ENCODE assay signal across 24 cellular contexts in the genomic region with DNA sequence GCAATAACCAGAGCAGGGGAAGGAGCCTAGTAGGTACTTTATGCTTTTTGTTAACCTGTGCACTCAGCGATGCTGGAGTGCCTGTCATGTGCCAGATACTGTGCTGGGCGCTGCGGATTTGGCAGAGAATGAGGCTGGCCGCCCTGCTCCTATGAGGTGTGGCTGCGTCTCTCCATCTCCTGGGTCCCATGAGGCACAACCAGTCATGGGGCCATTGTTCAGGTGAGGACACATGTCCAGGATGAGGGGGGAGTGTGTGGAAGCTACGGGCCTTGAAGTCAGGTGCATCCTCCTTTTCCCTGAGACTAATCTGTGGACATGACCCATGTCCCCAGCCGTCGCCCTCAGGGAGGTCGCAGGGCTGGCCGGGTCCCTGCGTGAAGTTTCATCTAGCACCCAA. TPM values are rescaled to one million over a fixed set of nuclear protein-coding genes. Genes with fewer than 3 reads are reported as not detected.
DNase-seq lines count a peak whose midpoint lies in the region; ATAC-seq and TF ChIP-seq lines count a peak whose summit lies in the region.
"Had no signal": no experiment of that assay in that cellular context is flagged by ENCODE, and none has a peak within 500 bp of the region (broad histone marks: within the 10 kb centered on the region; RNA-seq: fewer than 3 reads in every experiment).

No MANE protein-coding gene starts in this region.

- no peak for TF ChIP-seq CTCF in endodermal cell (conservative IDR thresholded peaks at IDR 0.05)
- TF ChIP-seq CTCF in tibial artery (IDR thresholded peaks at IDR 0.05), result no peak

- H3K9me3 Mint-ChIP-seq in stimulated activated naive CD8-positive, alpha-beta T cell treated with anti-CD3 and anti-CD28 coated beads, Interleukin-15, Interleukin-2, amounts not matched to agents 100 ng/mL and 50 ng/mL, for 24 hours, result no peaks in the 10 kb centered on the region
- H3K9me3 Mint-ChIP-seq in T-cell, result no peaks in the 10 kb centered on the region
- H3K9me3 Mint-ChIP-seq in endodermal cell, result peaks cover 14% of the 10 kb centered on the region
- H3K9me3 Mint-ChIP-seq: stimulated activated effector memory CD8-positive, alpha-beta T cell treated with anti-CD3 and anti-CD28 coated beads, Interleukin-12 subunit alpha, Interleukin-12 subunit beta, amount 100 ng/mL, for 72 hours had no signal

- no peak for ATAC-seq in stimulated activated naive CD8-positive, alpha-beta T cell treated with anti-CD3 and anti-CD28 coated beads, Interleukin-15, Interleukin-2, amounts not matched to agents 100 U/mL and 50 U/mL, for 24 hours
- ATAC-seq in T-cell (replicated peaks in 1 of 4) (no peak), GM18502 (IDR thresholded peaks at IDR 0.05; ENCODE audit: poor library complexity, unreplicated experiment) (no peak)
- ATAC-seq: activated CD4-positive, CD25-positive, alpha-beta regulatory T cell treated with anti-CD3 and anti-CD28 coated beads, Interleukin-2, amount 50 U/mL, for 24 hours; foreskin keratinocyte; stimulated activated effector memory CD8-positive, alpha-beta T cell treated with anti-CD3 and anti-CD28 coated beads, Interleukin-12 subunit alpha, Interleukin-12 subunit beta, amount 100 ng/mL, for 72 hours had no signal

- no peaks in the 10 kb centered on the region for H3K36me3 Mint-ChIP-seq in stimulated activated naive CD8-positive, alpha-beta T cell treated with anti-CD3 and anti-CD28 coated beads, Interleukin-15, Interleukin-2, amounts not matched to agents 100 ng/mL and 50 ng/mL, for 24 hours (ENCODE audit: low read depth)
- H3K36me3 Mint-ChIP-seq in T-cell (no peaks in the 10 kb centered on the region), endodermal cell (ENCODE audit: low read depth) (no peaks in the 10 kb centered on the region)
- H3K36me3 Mint-ChIP-seq: stimulated activated effector memory CD8-positive, alpha-beta T cell treated with anti-CD3 and anti-CD28 coated beads, Interleukin-12 subunit alpha, Interleukin-12 subunit beta, amount 100 ng/mL, for 72 hours had no signal

- no peak for DNase-seq in stimulated activated naive CD8-positive, alpha-beta T cell treated with anti-CD3 and anti-CD28 coated beads, Interleukin-15, Interleukin-2, amounts not matched to agents 100 U/mL and 50 U/mL, for 24 hours
- DNase-seq in T-cell (no peak), endodermal cell (no peak), tibial artery (no peak), HCEC 1CT (no peak)
- no peak for DNase-seq in stimulated activated CD4-positive, alpha-beta T cell treated with anti-CD3 and anti-CD28 coated beads, Interleukin-1b, Interleukin-23, amount 100 ng/mL, for 48 hours
- DNase-seq: activated effector memory CD4-positive, alpha-beta T cell treated with Interleukin-2 at 50 U/mL for 16 hours; anterior cingulate cortex; erythroblast; foreskin keratinocyte; HFFc6; Karpas-422; left ventricle myocardium inferior; midbrain; NCI-H1048; NCI-H187 treated with DMSO at 0.1 percent for 48 hours; NCI-H69; T1000 had no signal

- intact Hi-C loops in tibial artery (cut with DNase I; ENCODE audit: low total_unique reads), result no loop called here

- no peak overlapping the region for H3K27ac ChIP-seq in endodermal cell (ENCODE audit: low read depth, low read length)
- no peak overlapping the region for H3K27ac ChIP-seq in tibial artery
- H3K27ac ChIP-seq: foreskin keratinocyte, neutrophil had no signal

- H3K4me3 Mint-ChIP-seq in stimulated activated naive CD8-positive, alpha-beta T cell treated with anti-CD3 and anti-CD28 coated beads, Interleukin-15, Interleukin-2, amounts not matched to agents 100 ng/mL and 50 ng/mL, for 24 hours, result peak overlapping the region; percentile 81
- H3K4me3 Mint-ChIP-seq in T-cell (peak overlapping the region in 2 of 3 donors; percentile 80 to 88), endodermal cell (peak overlapping the region; percentile 68)

- peaks cover 16% of the 10 kb centered on the region for H3K27me3 ChIP-seq in endodermal cell (ENCODE audit: control insufficient read depth, insufficient read depth, low read length, poor library complexity, severe bottlenecking)
- peaks cover 0 to 15% of the 10 kb centered on the region in 2 donors for H3K27me3 ChIP-seq in tibial artery
- H3K27me3 ChIP-seq: hepatocyte had no signal

- POLR2A ChIA-PET in T-cell (lab: Charles Lee), result no interaction called here

- 89 to 96% methylated on average over 8 to 11 of the region's 11 CpGs for WGBS in endodermal cell (ENCODE audit: insufficient coverage in 1 of 2, insufficient read length in 1 of 2), 2 experiments

- H3K27me3 Mint-ChIP-seq in stimulated activated naive CD8-positive, alpha-beta T cell treated with anti-CD3 and anti-CD28 coated beads, Interleukin-15, Interleukin-2, amounts not matched to agents 100 ng/mL and 50 ng/mL, for 24 hours, result peaks cover 13% of the 10 kb centered on the region
- H3K27me3 Mint-ChIP-seq in T-cell, result peaks cover 4 to 49% of the 10 kb centered on the region in 2 donors
- peaks cover 45% of the 10 kb centered on the region for H3K27me3 Mint-ChIP-seq in endodermal cell (ENCODE audit: insufficient read depth)

- H3K4me1 Mint-ChIP-seq in stimulated activated naive CD8-positive, alpha-beta T cell treated with anti-CD3 and anti-CD28 coated beads, Interleukin-15, Interleukin-2, amounts not matched to agents 100 ng/mL and 50 ng/mL, for 24 hours (ENCODE audit: low read depth), result peaks cover 6% of the 10 kb centered on the region
- H3K4me1 Mint-ChIP-seq in T-cell (peaks cover 0 to 9% (median 6%) of the 10 kb centered on the region in 3 donors), endodermal cell (peaks cover 3% of the 10 kb centered on the region)
- H3K4me1 Mint-ChIP-seq: stimulated activated effector memory CD8-positive, alpha-beta T cell treated with anti-CD3 and anti-CD28 coated beads, Interleukin-12 subunit alpha, Interleukin-12 subunit beta, amount 100 ng/mL, for 72 hours had no signal

- H3K36me3 ChIP-seq in endodermal cell (ENCODE audit: control insufficient read depth, insufficient read depth, low read length) (no peaks in the 10 kb centered on the region), tibial artery (no peaks in the 10 kb centered on the region)
- H3K36me3 ChIP-seq: left ventricle myocardium inferior, neutrophil had no signal

- H3K4me3 ChIP-seq in endodermal cell (ENCODE audit: low read length), result no peak overlapping the region
- no peak overlapping the region for H3K4me3 ChIP-seq in tibial artery

- no peak overlapping the region for H3K27ac Mint-ChIP-seq in stimulated activated naive CD8-positive, alpha-beta T cell treated with anti-CD3 and anti-CD28 coated beads, Interleukin-15, Interleukin-2, amounts not matched to agents 100 ng/mL and 50 ng/mL, for 24 hours
- no peak overlapping the region for H3K27ac Mint-ChIP-seq in T-cell
- H3K27ac Mint-ChIP-seq in endodermal cell, result no peak overlapping the region
- H3K27ac Mint-ChIP-seq: stimulated activated effector memory CD8-positive, alpha-beta T cell treated with anti-CD3 and anti-CD28 coated beads, Interleukin-12 subunit alpha, Interleukin-12 subunit beta, amount 100 ng/mL, for 72 hours had no signal

- peaks cover 3% of the 10 kb centered on the region for H3K4me1 ChIP-seq in endodermal cell (ENCODE audit: control insufficient read depth, insufficient read depth, low read length)
- peaks cover 0 to 9% (median 3%) of the 10 kb centered on the region in 4 donors for H3K4me1 ChIP-seq in tibial artery

- H3K9me3 ChIP-seq in endodermal cell (ENCODE audit: control insufficient read depth, low read length), result no peaks in the 10 kb centered on the region
- H3K9me3 ChIP-seq in tibial artery, result no peaks in the 10 kb centered on the region
- H3K9me3 ChIP-seq: left ventricle myocardium inferior, neutrophil had no signal

- CTCF ChIA-PET in T-cell (lab: Charles Lee), result interaction anchor here in 1 of 2 donors (0.6 kb wide), 1 partner anchor 1450 kb away, joined by 7 read pairs; no protein-coding TSS in a partner anchor

- H3K9ac ChIP-seq in endodermal cell (ENCODE audit: extremely low read depth, low read length, poor library complexity, severe bottlenecking), result no peak overlapping the region

RNA-seq across cellular contexts. Expression of a gene that starts 1.0 kb away (rescaled TPM):
- 1 to 10 TPM; 2.0 to 4.8 (median 4.0) TPM for total RNA-seq in T-cell
- total RNA-seq in endodermal cell, result 10 to 100 TPM; 13.1 to 18.1 TPM
- polyA plus RNA-seq in endodermal cell (2013, experiment 1 of 2), result 7.7 TPM
- polyA plus RNA-seq in endodermal cell (2013, experiment 2 of 2), result 6.2 TPM

RNA-seq across cellular contexts. Expression of a gene that starts 48.2 kb away (rescaled TPM):
- total RNA-seq in T-cell, result 10 to 100 TPM in 2 of 5 donors, 1 to 10 TPM in 3; 8.8 to 12.3 (median 9.7) TPM
- total RNA-seq in endodermal cell, result 10 to 100 TPM; 23.6 to 34.4 TPM
- polyA plus RNA-seq in endodermal cell (2013, experiment 1 of 2), result 42.5 TPM
- polyA plus RNA-seq in endodermal cell (2013, experiment 2 of 2), result 39.8 TPM
